ENCODE assay signal across 17 cellular contexts in genomic region chr20:57080796-57081195, GRCh38.
DNase-seq lines count a peak whose midpoint lies in the region; ATAC-seq and TF ChIP-seq lines count a peak whose summit lies in the region.
"Had no signal": no experiment of that assay in that cellular context is flagged by ENCODE, and none has a peak within 500 bp of the region (broad histone marks: within the 10 kb centered on the region; RNA-seq: fewer than 3 reads in every experiment).

No MANE protein-coding gene starts in this region.

- dilution Hi-C loops in mammary epithelial cell (cut with HindIII; ENCODE audit: low sequenced_read_pairs), result no loop called here

- in situ Hi-C loops in mammary epithelial cell (cut with MboI; ENCODE audit: low sequenced_read_pairs in 2 of 2), result loop anchor here in 1 of 2 donors (25.0 kb wide), 1 partner anchor 407 kb away; no protein-coding TSS in a partner anchor

- no peak overlapping the region for H2AFZ ChIP-seq in mammary epithelial cell (ENCODE audit: low read depth, low read length)
- H2AFZ ChIP-seq in mesenchymal stem cell (ENCODE audit: low read depth, low read length), result no peak overlapping the region

- no peaks in the 10 kb centered on the region for H3K4me1 ChIP-seq in mammary epithelial cell (ENCODE audit: insufficient read depth, low read length)
- H3K4me1 ChIP-seq in mesenchymal stem cell (ENCODE audit: control insufficient read depth, insufficient read depth, low read depth, low read length), result peaks cover 2% of the 10 kb centered on the region

- H3K27ac ChIP-seq in mammary epithelial cell (ENCODE audit: insufficient read depth, low read depth, low read length) (no peak overlapping the region), mesenchymal stem cell (ENCODE audit: low read length, poor library complexity, severe bottlenecking) (no peak overlapping the region)

- no peak overlapping the region for H2AK5ac ChIP-seq in mesenchymal stem cell (ENCODE audit: low read length, severe bottlenecking)

- BruUV-seq in mammary epithelial cell (replicated peaks; lab: Mats Ljungman, UMichigan), result no TSS peak

- H3K4me3 ChIP-seq in BJ (ENCODE audit: low read depth, low read length) (no peak overlapping the region), mammary epithelial cell (replicated peaks in 1 of 3; ENCODE audit: insufficient read depth in 1 of 3, low read depth in 2 of 3, low read length in 3 of 3) (no peak overlapping the region), mesenchymal stem cell (ENCODE audit: insufficient read depth in 1 of 2, low read depth in 1 of 2, low read length in 2 of 2) (no peak overlapping the region)

- TF ChIP-seq CTCF in BJ (IDR thresholded peaks at IDR 0.05; ENCODE audit: insufficient read depth, low read depth, low read length), result peak; percentile 48
- peak; percentile 14 to 46 for TF ChIP-seq CTCF in mammary epithelial cell (conservative IDR thresholded peaks at IDR 0.05 in 1 of 2, IDR thresholded peaks at IDR 0.05 in 1 of 2; ENCODE audit: extremely low read depth in 1 of 2, insufficient read depth in 1 of 2, low read depth in 1 of 2, low read length in 2 of 2)

- H3K23ac ChIP-seq in mesenchymal stem cell (ENCODE audit: low read length in 2 of 2), result no peak overlapping the region

- no peak for ATAC-seq in HG03457 (IDR thresholded peaks at IDR 0.05; ENCODE audit: unreplicated experiment)
- ATAC-seq: natural killer cell treated with Interleukin-12 subunit alpha and Interleukin-12 subunit beta and Interleukin-15 and Interleukin-18, amount 100 ng/mL, for 72 hours; right cardiac atrium; stimulated activated naive CD8-positive, alpha-beta T cell treated with anti-CD3 and anti-CD28 coated beads, Interleukin-15, amount 100 ng/mL, for 72 hours had no signal

- peaks cover 8% of the 10 kb centered on the region for H3K9me3 ChIP-seq in mammary epithelial cell (replicated peaks; ENCODE audit: insufficient read depth, low read length)
- peaks cover 30% of the 10 kb centered on the region for H3K9me3 ChIP-seq in mesenchymal stem cell (ENCODE audit: control insufficient read depth, low read length)

- no peak overlapping the region for H3K18ac ChIP-seq in mesenchymal stem cell (ENCODE audit: low read depth in 1 of 2, low read length in 2 of 2)

- no peak overlapping the region for H3K9ac ChIP-seq in mammary epithelial cell (ENCODE audit: insufficient read depth, low read length)
- H3K9ac ChIP-seq in mesenchymal stem cell (ENCODE audit: low read length), result no peak overlapping the region

- no peak overlapping the region for H2BK120ac ChIP-seq in mesenchymal stem cell (ENCODE audit: low read depth, low read length)

- CTCF ChIA-PET in BJ (lab: Yijun Ruan, JAX) (interaction anchor here (0.6 to 2.4 kb wide), 6 partner anchors 9 to 656 kb away, joined by 3 to 14 read pairs (median 6); no protein-coding TSS in a partner anchor), mammary epithelial cell (lab: Charles Lee; ENCODE audit: low non-redundant PET) (no interaction called here)

- no peak overlapping the region for H3K4ac ChIP-seq in mesenchymal stem cell (ENCODE audit: low read depth in 1 of 2, low read length in 2 of 2)

- H4K8ac ChIP-seq in mesenchymal stem cell (ENCODE audit: low read length), result no peak overlapping the region

- intact Hi-C loops in mammary epithelial cell (cut with micrococcal nuclease), result loop anchor here (1.0 to 2.0 kb wide), 3 partner anchors 106 to 530 kb away; no protein-coding TSS in a partner anchor

- DNase-seq in BJ (ENCODE audit: low read depth), result no peak
- peak; percentile 48 to 68 for DNase-seq in NCI-H526 (lab: John Stamatoyannopoulos, UW)
- peak; percentile 33 for DNase-seq in mammary epithelial cell
- peak; percentile 64 for DNase-seq in mesenchymal stem cell
- no peak for DNase-seq in activated naive CD4-positive, alpha-beta T cell (lab: John Stamatoyannopoulos, UW)
- DNase-seq in SHP77 (lab: John Stamatoyannopoulos, UW), result no peak
- no peak for DNase-seq in DMS114 treated with DMSO at 0.1 percent for 48 hours (lab: John Stamatoyannopoulos, UW; ENCODE audit: unreplicated experiment)
- DNase-seq: activated B cell treated with CpG ODN at 0.5 μM for 24 hours; activated T-cell treated with anti-CD3 and anti-CD28 coated beads, Interleukin-2, amount 50 U/mL, for 1 hour; amniotic stem cell; Karpas-422; NCI-H187; NCI-H748 treated with DMSO at 0.1 percent for 48 hours; right cardiac atrium; stimulated activated naive CD8-positive, alpha-beta T cell treated with anti-CD3 and anti-CD28 coated beads, Interleukin-15, amount 100 ng/mL, for 72 hours had no signal

- no peaks in the 10 kb centered on the region for H3K36me3 ChIP-seq in BJ (ENCODE audit: control insufficient read depth, insufficient read depth, low read length)
- no peaks in the 10 kb centered on the region for H3K36me3 ChIP-seq in mammary epithelial cell (ENCODE audit: insufficient read depth, low read length)
- no peaks in the 10 kb centered on the region for H3K36me3 ChIP-seq in mesenchymal stem cell (ENCODE audit: control insufficient read depth in 1 of 2, insufficient read depth in 2 of 2, low read depth in 1 of 2, low read length in 2 of 2)

- no peak overlapping the region for H3K14ac ChIP-seq in mesenchymal stem cell (ENCODE audit: low read length in 2 of 2)

- H2BK15ac ChIP-seq in mesenchymal stem cell (ENCODE audit: low read depth, poor library complexity, severe bottlenecking), result no peak overlapping the region

- H3K79me2 ChIP-seq in mammary epithelial cell (ENCODE audit: insufficient read depth, low read length), result no peaks in the 10 kb centered on the region

- H4K20me1 ChIP-seq in mammary epithelial cell (ENCODE audit: insufficient read depth, low read length), result no peaks in the 10 kb centered on the region

- H4K91ac ChIP-seq in mesenchymal stem cell (ENCODE audit: low read length), result no peak overlapping the region

- no peaks in the 10 kb centered on the region for H3K79me1 ChIP-seq in mesenchymal stem cell (replicated peaks; ENCODE audit: low read length, poor library complexity, severe bottlenecking)

- no peak overlapping the region for H2BK12ac ChIP-seq in mesenchymal stem cell (ENCODE audit: low read length in 2 of 2)

- POLR2A ChIA-PET in BJ (lab: Charles Lee), result no interaction called here

- H2BK5ac ChIP-seq in mesenchymal stem cell (ENCODE audit: low read depth, low read length, poor library complexity, severe bottlenecking), result no peak overlapping the region

- H3K4me2 ChIP-seq in mammary epithelial cell (ENCODE audit: insufficient read depth, low read depth, low read length) (no peak overlapping the region), mesenchymal stem cell (ENCODE audit: low read length, poor library complexity, severe bottlenecking) (no peak overlapping the region)

- H3K27me3 ChIP-seq in BJ (ENCODE audit: control insufficient read depth, insufficient read depth, low read length) (no peaks in the 10 kb centered on the region), mammary epithelial cell (ENCODE audit: insufficient read depth, low read length) (no peaks in the 10 kb centered on the region), mesenchymal stem cell (ENCODE audit: control insufficient read depth in 1 of 2, insufficient read depth in 1 of 2, low read length in 2 of 2) (peaks cover 0 to 27% of the 10 kb centered on the region in 2 experiments)

Comparison
In these comparisons a context has a peak if more than half of its experiments do, and no peak if none do; other contexts are left out.
1. DNase-seq: peak in NCI-H526 (2 of 2), mammary epithelial cell (single experiment) and mesenchymal stem cell (single experiment); none in BJ (single experiment), activated naive CD4-positive, alpha-beta T cell (0 of 4), SHP77 (0 of 2) and DMS114 treated with DMSO at 0.1 percent for 48 hours (single experiment).